Comparison of ENCODE assay signal across 25 cellular contexts in the genomic region with DNA sequence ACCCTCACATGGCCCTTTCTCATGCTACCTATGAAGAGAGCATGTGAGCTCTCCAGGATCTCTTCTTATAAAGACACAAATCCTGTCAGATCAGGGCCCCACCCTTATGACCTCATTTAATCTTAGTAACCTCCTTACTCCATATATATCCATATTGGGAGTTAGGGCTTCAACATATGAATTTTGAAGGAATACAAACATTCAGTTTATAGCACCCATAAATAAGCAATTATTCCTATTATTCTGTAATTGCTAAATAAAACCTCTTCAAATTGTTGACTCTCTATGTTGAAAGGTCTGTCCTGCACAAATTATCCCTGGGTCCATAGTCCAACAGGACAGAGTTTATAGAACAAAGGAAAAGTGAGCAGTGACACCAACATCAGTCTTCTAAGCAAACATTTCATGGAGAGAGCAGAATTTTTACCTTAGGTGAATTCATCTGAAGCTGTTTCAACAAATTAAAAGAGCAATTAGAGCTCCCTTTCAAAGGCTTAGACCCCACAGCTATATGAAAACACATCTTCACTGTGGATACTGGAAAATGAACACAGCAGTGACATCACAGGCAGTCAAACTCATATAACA. TPM values are rescaled to one million over a fixed set of nuclear protein-coding genes. Genes with fewer than 3 reads are reported as not detected.
A peak's percentile ranks its signal among the peaks of the same experiment; 100 is the strongest.
DNase-seq lines count a peak whose midpoint lies in the region; ATAC-seq, FAIRE-seq and TF ChIP-seq lines count a peak whose summit lies in the region.
"Had no signal": no experiment of that assay in that cellular context is flagged by ENCODE, and none has a peak within 500 bp of the region (broad histone marks: within the 10 kb centered on the region; RNA-seq: fewer than 3 reads in every experiment).

No MANE protein-coding gene starts in this region.

- H3K36me3 ChIP-seq in endothelial cell of umbilical vein (ENCODE audit: control insufficient read depth in 2 of 2, extremely low read depth in 1 of 2, insufficient read depth in 2 of 2, low read length in 2 of 2), result no peaks in the 10 kb centered on the region
- H3K36me3 ChIP-seq: Peyer's patch, upper lobe of left lung had no signal

- peaks cover 2% of the 10 kb centered on the region for H3K4me1 Mint-ChIP-seq in progenitor cell of endocrine pancreas (ENCODE audit: low read depth)
- H3K4me1 Mint-ChIP-seq in CD4-positive, alpha-beta T cell (ENCODE audit: low read depth), result no peaks in the 10 kb centered on the region
- H3K4me1 Mint-ChIP-seq in activated T-cell treated with anti-CD3 and anti-CD28 coated beads, Interleukin-2, amount 50 U/mL, for 24 hours (ENCODE audit: low read depth), result peaks cover 14% of the 10 kb centered on the region
- H3K4me1 Mint-ChIP-seq: activated B cell treated with CpG ODN at 0.5 μM for 24 hours; activated naive CD4-positive, alpha-beta T cell treated with anti-CD3 and anti-CD28 coated beads, Interleukin-2, amount 10 ng/mL, durations not matched to agents 7 days and 5 days; CD4-positive, CD25-positive, alpha-beta regulatory T cell; stimulated activated memory B cell treated with anti-CD40 and anti-IgM and Interleukin-4, amounts not matched to agents 10 μg/mL and 1 μg/mL and 100 μg/mL, for 72 hours had no signal

- H3K4me1 ChIP-seq in endothelial cell of umbilical vein (ENCODE audit: control insufficient read depth, extremely low read depth, insufficient read depth, low read length), result peaks cover 72% of the 10 kb centered on the region
- H3K4me1 ChIP-seq: Peyer's patch had no signal

- no peak overlapping the region for H3K4me3 ChIP-seq in endothelial cell of umbilical vein (replicated peaks in 1 of 3; ENCODE audit: insufficient read depth in 1 of 3, low read depth in 1 of 3, low read length in 3 of 3)
- H3K4me3 ChIP-seq: Peyer's patch, upper lobe of left lung had no signal

- peak overlapping the region; percentile 45 for H3K4me2 ChIP-seq in endothelial cell of umbilical vein (ENCODE audit: insufficient read depth, low read length)

- no peaks in the 10 kb centered on the region for H3K27me3 Mint-ChIP-seq in progenitor cell of endocrine pancreas
- H3K27me3 Mint-ChIP-seq in CD4-positive, alpha-beta T cell, result peaks cover 55% of the 10 kb centered on the region
- peaks cover 63% of the 10 kb centered on the region for H3K27me3 Mint-ChIP-seq in activated T-cell treated with anti-CD3 and anti-CD28 coated beads, Interleukin-2, amount 50 U/mL, for 24 hours

- no peak for FAIRE-seq in endothelial cell of umbilical vein (lab: Jason Lieb, UNC)
- FAIRE-seq: GM12892 had no signal

- no peak for ATAC-seq in CD4-positive, alpha-beta T cell (ENCODE audit: poor library complexity)
- ATAC-seq: left cardiac atrium; sciatic nerve; stimulated activated memory B cell treated with anti-CD40 and anti-IgM and Interleukin-4, amounts not matched to agents 10 μg/mL and 1 μg/mL and 100 μg/mL, for 72 hours had no signal

- peak overlapping the region; percentile 76 for H3K27ac Mint-ChIP-seq in progenitor cell of endocrine pancreas
- no peak overlapping the region for H3K27ac Mint-ChIP-seq in CD4-positive, alpha-beta T cell
- H3K27ac Mint-ChIP-seq in activated T-cell treated with anti-CD3 and anti-CD28 coated beads, Interleukin-2, amount 50 U/mL, for 24 hours, result no peak overlapping the region
- H3K27ac Mint-ChIP-seq: activated B cell treated with CpG ODN at 0.5 μM for 24 hours; activated naive CD4-positive, alpha-beta T cell treated with anti-CD3 and anti-CD28 coated beads, Interleukin-2, amount 10 ng/mL, durations not matched to agents 7 days and 5 days; CD4-positive, CD25-positive, alpha-beta regulatory T cell; IgD-negative memory B cell; stimulated activated memory B cell treated with anti-CD40 and anti-IgM and Interleukin-4, amounts not matched to agents 10 μg/mL and 1 μg/mL and 100 μg/mL, for 72 hours had no signal

- intact Hi-C loops in endothelial cell of umbilical vein (cut with micrococcal nuclease), result no loop called here
- intact Hi-C loops in CD4-positive, alpha-beta T cell (cut with DNase I, micrococcal nuclease), result no loop called here

- peak overlapping the region; percentile 3 for H3K9ac ChIP-seq in endothelial cell of umbilical vein (replicated peaks; ENCODE audit: extremely low read depth, insufficient read depth, low read length)

- H3K27ac ChIP-seq in endothelial cell of umbilical vein (ENCODE audit: insufficient read depth, low read depth, low read length), result peak overlapping the region; percentile 90
- no peak overlapping the region for H3K27ac ChIP-seq in CD4-positive, alpha-beta T cell (ENCODE audit: low read depth, low read length)
- H3K27ac ChIP-seq: Peyer's patch had no signal

- H2AFZ ChIP-seq in endothelial cell of umbilical vein (ENCODE audit: low read depth, low read length), result no peak overlapping the region

- no TSS peak for BruUV-seq in endothelial cell of umbilical vein (replicated peaks; lab: Mats Ljungman, UMichigan)

- H3K4me3 Mint-ChIP-seq in progenitor cell of endocrine pancreas (ENCODE audit: low read depth), result no peak overlapping the region
- no peak overlapping the region for H3K4me3 Mint-ChIP-seq in CD4-positive, alpha-beta T cell
- H3K4me3 Mint-ChIP-seq in activated T-cell treated with anti-CD3 and anti-CD28 coated beads, Interleukin-2, amount 50 U/mL, for 24 hours, result no peak overlapping the region
- H3K4me3 Mint-ChIP-seq: activated B cell treated with CpG ODN at 0.5 μM for 24 hours; activated naive CD4-positive, alpha-beta T cell treated with anti-CD3 and anti-CD28 coated beads, Interleukin-2, amount 10 ng/mL, durations not matched to agents 7 days and 5 days; IgD-negative memory B cell; stimulated activated memory B cell treated with anti-CD40 and anti-IgM and Interleukin-4, amounts not matched to agents 10 μg/mL and 1 μg/mL and 100 μg/mL, for 72 hours had no signal

- POLR2A ChIA-PET in endothelial cell of umbilical vein (lab: Charles Lee), result interaction anchor here (0.9 kb wide), 1 partner anchor 32 kb away, joined by 3 read pairs; no protein-coding TSS in a partner anchor
- POLR2A ChIA-PET in CD4-positive, alpha-beta T cell (lab: Charles Lee), result no interaction called here

- CTCF ChIA-PET in endothelial cell of umbilical vein (lab: Charles Lee), result interaction anchor here (1.2 to 1.6 kb wide), 3 partner anchors 17 to 32 kb away, joined by 3 to 4 read pairs (median 4); no protein-coding TSS in a partner anchor
- CTCF ChIA-PET in CD4-positive, alpha-beta T cell (lab: Charles Lee), result no interaction called here

- no peaks in the 10 kb centered on the region for H3K9me3 Mint-ChIP-seq in progenitor cell of endocrine pancreas (ENCODE audit: low read depth)
- no peaks in the 10 kb centered on the region for H3K9me3 Mint-ChIP-seq in CD4-positive, alpha-beta T cell
- peaks cover 2% of the 10 kb centered on the region for H3K9me3 Mint-ChIP-seq in activated T-cell treated with anti-CD3 and anti-CD28 coated beads, Interleukin-2, amount 50 U/mL, for 24 hours
- H3K9me3 Mint-ChIP-seq: activated B cell treated with CpG ODN at 0.5 μM for 24 hours; activated naive CD4-positive, alpha-beta T cell treated with anti-CD3 and anti-CD28 coated beads, Interleukin-2, amount 10 ng/mL, durations not matched to agents 7 days and 5 days had no signal

- no peak for TF ChIP-seq CTCF in endothelial cell of umbilical vein (IDR thresholded peaks at IDR 0.05; ENCODE audit: extremely low read depth in 1 of 2, insufficient read depth in 1 of 2, low read depth in 1 of 2, low read length in 2 of 2)
- TF ChIP-seq CTCF in progenitor cell of endocrine pancreas (IDR thresholded peaks at IDR 0.05; ENCODE audit: unreplicated experiment), result no peak
- no peak for TF ChIP-seq CTCF in CD4-positive, alpha-beta T cell (IDR thresholded peaks at IDR 0.05)

- H3K27me3 ChIP-seq in endothelial cell of umbilical vein (ENCODE audit: control insufficient read depth in 2 of 2, insufficient read depth in 2 of 2, low read length in 2 of 2), result no peaks in the 10 kb centered on the region
- H3K27me3 ChIP-seq in CD4-positive, alpha-beta T cell (ENCODE audit: control insufficient read depth, insufficient read depth, low read length), result peaks cover 37% of the 10 kb centered on the region
- H3K27me3 ChIP-seq: Peyer's patch, upper lobe of left lung had no signal

- TF ChIP-seq POLR2A in endothelial cell of umbilical vein (IDR thresholded peaks at IDR 0.05; ENCODE audit: low read depth, low read length), result no peak

- no peaks in the 10 kb centered on the region for H3K9me3 ChIP-seq in endothelial cell of umbilical vein (replicated peaks; ENCODE audit: control insufficient read depth, insufficient read depth, low read length)
- H3K9me3 ChIP-seq in CD4-positive, alpha-beta T cell (ENCODE audit: control insufficient read depth, low read length), result no peaks in the 10 kb centered on the region
- H3K9me3 ChIP-seq: Peyer's patch, upper lobe of left lung had no signal

- peak in 2 of 3 experiments; percentile 32 to 85 for DNase-seq in NCI-H1417 (lab: John Stamatoyannopoulos, UW)
- peak; percentile 99 for DNase-seq in NCI-H748 (lab: John Stamatoyannopoulos, UW; ENCODE audit: unreplicated experiment)
- DNase-seq in endothelial cell of umbilical vein (ENCODE audit: low read depth, low spot score), result no peak
- DNase-seq in progenitor cell of endocrine pancreas (ENCODE audit: low spot score, unreplicated experiment), result no peak
- no peak for DNase-seq in CD4-positive, alpha-beta T cell
- no peak for DNase-seq in activated T-cell treated with anti-CD3 and anti-CD28 coated beads, Interleukin-2, amount 50 U/mL, for 24 hours
- no peak for DNase-seq in glomerular visceral epithelial cell (ENCODE audit: extremely low spot score)
- DNase-seq: activated B cell treated with CpG ODN at 0.5 μM for 24 hours; activated CD4-positive, alpha-beta T cell treated with anti-CD3 and anti-CD28 coated beads, Interleukin-2, amount 50 U/mL, for 1 hour; activated naive CD4-positive, alpha-beta T cell treated with anti-CD3 and anti-CD28 coated beads, Interleukin-2, amount 10 ng/mL, durations not matched to agents 7 days and 5 days; CD4-positive, CD25-positive, alpha-beta regulatory T cell; DMS 273 treated with DMSO at 0.1 percent for 48 hours; left cardiac atrium; NCI-H1048; NCI-H524; Peyer's patch; posterior cingulate gyrus; SIG-M5; stimulated activated CD4-positive, alpha-beta T cell treated with anti-CD3 and anti-CD28 coated beads, Interleukin-4, amount 100 ng/mL, for 4 hours; substantia nigra; upper lobe of left lung had no signal

- no peaks in the 10 kb centered on the region for H3K9me1 ChIP-seq in endothelial cell of umbilical vein (replicated peaks; ENCODE audit: control insufficient read depth, extremely low read depth, insufficient read depth, low read length)

- H3K36me3 Mint-ChIP-seq in progenitor cell of endocrine pancreas (ENCODE audit: insufficient read depth), result no peaks in the 10 kb centered on the region
- H3K36me3 Mint-ChIP-seq in CD4-positive, alpha-beta T cell (ENCODE audit: low read depth), result no peaks in the 10 kb centered on the region
- no peaks in the 10 kb centered on the region for H3K36me3 Mint-ChIP-seq in activated T-cell treated with anti-CD3 and anti-CD28 coated beads, Interleukin-2, amount 50 U/mL, for 24 hours (ENCODE audit: low read depth)
- H3K36me3 Mint-ChIP-seq: activated naive CD4-positive, alpha-beta T cell treated with anti-CD3 and anti-CD28 coated beads, Interleukin-2, amount 10 ng/mL, durations not matched to agents 7 days and 5 days; CD4-positive, CD25-positive, alpha-beta regulatory T cell; IgD-negative memory B cell had no signal

- H4K20me1 ChIP-seq in endothelial cell of umbilical vein (replicated peaks; ENCODE audit: control insufficient read depth, extremely low read depth, insufficient read depth, low read length), result no peaks in the 10 kb centered on the region

- dilution Hi-C loops in endothelial cell of umbilical vein (cut with MboI; ENCODE audit: extremely low pct_ligation_motif_present, low sequenced_read_pairs), result no loop called here

- H3K79me2 ChIP-seq in endothelial cell of umbilical vein (ENCODE audit: control insufficient read depth, insufficient read depth, low read length), result peaks cover 88% of the 10 kb centered on the region

RNA-seq across cellular contexts. Expression of a gene that starts 12.2 kb away (rescaled TPM):
- total RNA-seq in endothelial cell of umbilical vein, result 164 TPM in 2 replicates
- 37.5 and 47.4 TPM in 2 replicates for polyA plus RNA-seq in endothelial cell of umbilical vein
- polyA plus RNA-seq in endothelial cell of umbilical vein (2011; cell fraction: cytosol; rRNA removed), result 37.7 and 38.6 TPM in 2 replicates
- polyA plus RNA-seq in endothelial cell of umbilical vein (2011; cell fraction: nucleus; rRNA removed), result 168 and 178 TPM in 2 replicates
- 69.2 and 79.1 TPM in 2 replicates for polyA plus RNA-seq in endothelial cell of umbilical vein (2012)
- polyA minus RNA-seq in endothelial cell of umbilical vein, result 246 and 289 TPM in 2 replicates
- polyA minus RNA-seq in endothelial cell of umbilical vein (2011; cell fraction: cytosol; rRNA and poly(A)+ RNA removed), result 1.7 TPM
- polyA minus RNA-seq in endothelial cell of umbilical vein (2011; cell fraction: nucleus; rRNA and poly(A)+ RNA removed), result 603 and 865 TPM in 2 replicates
- 28.8 and 33.8 TPM in 2 replicates for total RNA-seq in progenitor cell of endocrine pancreas
- total RNA-seq in CD4-positive, alpha-beta T cell, result under 1 TPM; 0.31 to 0.38 TPM
- polyA plus RNA-seq: CD4-positive, CD25-positive, alpha-beta regulatory T cell; IgD-negative memory B cell had no signal

RNA-seq across cellular contexts. Expression of a gene that starts 12.5 kb away (rescaled TPM):
- 19.0 and 22.6 TPM in 2 replicates for total RNA-seq in endothelial cell of umbilical vein
- 4.6 and 7.8 TPM in 2 replicates for polyA plus RNA-seq in endothelial cell of umbilical vein
- 11.9 and 13.0 TPM in 2 replicates for polyA plus RNA-seq in endothelial cell of umbilical vein (2011; cell fraction: cytosol; rRNA removed)
- polyA plus RNA-seq in endothelial cell of umbilical vein (2011; cell fraction: nucleus; rRNA removed), result 6.8 and 7.8 TPM in 2 replicates
- 19.8 and 22.3 TPM in 2 replicates for polyA plus RNA-seq in endothelial cell of umbilical vein (2012)
- 8.4 and 11.6 TPM in 2 replicates for polyA minus RNA-seq in endothelial cell of umbilical vein
- polyA minus RNA-seq in endothelial cell of umbilical vein (2011; cell fraction: cytosol; rRNA and poly(A)+ RNA removed), result 10.2 TPM
- polyA minus RNA-seq in endothelial cell of umbilical vein (2011; cell fraction: nucleus; rRNA and poly(A)+ RNA removed), result 15.1 and 21.9 TPM in 2 replicates
- total RNA-seq in progenitor cell of endocrine pancreas, result 24.3 and 25.9 TPM in 2 replicates
- total RNA-seq in CD4-positive, alpha-beta T cell, result 10 to 100 TPM; 21.6 to 22.5 TPM

Comparison
In these comparisons a context has a peak if more than half of its experiments do, and no peak if none do; other contexts are left out.
1. DNase-seq: peak in NCI-H1417 (2 of 3) and NCI-H748 (single experiment); none in endothelial cell of umbilical vein (single experiment), progenitor cell of endocrine pancreas (single experiment), CD4-positive, alpha-beta T cell (0 of 10), activated T-cell treated with anti-CD3 and anti-CD28 coated beads, Interleukin-2, amount 50 U/mL, for 24 hours (single experiment) and glomerular visceral epithelial cell (single experiment).
2. RNA of a gene that starts 12.2 kb away (total RNA-seq): 164 TPM in endothelial cell of umbilical vein and 28.8 to 33.8 TPM in progenitor cell of endocrine pancreas; 0.31 to 0.38 TPM in CD4-positive, alpha-beta T cell; every median in the first group is over 10 times any median in the second.